15 cellular contexts compared by ENCODE assay signal in the genomic region with DNA sequence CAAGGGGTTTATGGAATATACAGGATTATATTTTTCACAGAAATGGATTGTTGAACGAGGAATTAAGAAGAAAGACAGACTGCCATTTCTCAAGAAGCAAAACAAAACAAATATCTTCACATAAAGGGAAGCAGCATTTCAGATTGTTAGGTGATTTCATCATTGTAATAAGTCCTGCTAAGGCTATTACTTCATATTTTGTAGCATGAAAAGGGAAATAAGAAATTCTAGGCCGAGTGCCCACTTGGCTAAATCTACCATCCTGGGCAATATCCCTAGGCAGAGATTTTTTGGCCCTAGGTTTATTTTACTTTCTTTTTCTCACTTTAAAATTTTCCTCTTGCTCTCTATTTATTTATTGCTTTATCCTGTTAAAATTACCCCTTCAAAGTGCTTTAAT.
DNase-seq lines count a peak whose midpoint lies in the region; ATAC-seq and TF ChIP-seq lines count a peak whose summit lies in the region.
"Had no signal": no experiment of that assay in that cellular context is flagged by ENCODE, and none has a peak within 500 bp of the region (broad histone marks: within the 10 kb centered on the region; RNA-seq: fewer than 3 reads in every experiment).

No MANE protein-coding gene starts in this region.

- no peaks in the 10 kb centered on the region for H3K9me3 ChIP-seq in parathyroid adenoma (ENCODE audit: control insufficient read depth, low read length)
- H3K9me3 ChIP-seq in HAP-1: no peaks in the 10 kb centered on the region
- H3K9me3 ChIP-seq: body of pancreas, thyroid gland had no signal

- H3K36me3 ChIP-seq in parathyroid adenoma (ENCODE audit: control insufficient read depth, insufficient read depth, low read length) (no peaks in the 10 kb centered on the region), HAP-1 (replicated peaks) (no peaks in the 10 kb centered on the region)
- H3K36me3 ChIP-seq: thyroid gland had no signal

- H3K4me1 ChIP-seq in parathyroid adenoma: peaks cover 5% of the 10 kb centered on the region
- no peaks in the 10 kb centered on the region for H3K4me1 ChIP-seq in HAP-1
- H3K4me1 ChIP-seq: thyroid gland had no signal

- TF ChIP-seq CTCF in fibroblast of the aortic adventitia (IDR thresholded peaks at IDR 0.05; ENCODE audit: insufficient read depth, low read length) (no peak), parathyroid adenoma (IDR thresholded peaks at IDR 0.05) (no peak)

- H3K9me3 Mint-ChIP-seq in T-cell: peaks cover 0 to 4% (median 2%) of the 10 kb centered on the region in 3 donors
- H3K9me3 Mint-ChIP-seq: nephron had no signal

- in situ Hi-C loops in HAP-1 (cut with MboI; ENCODE audit: low sequenced_read_pairs): no loop called here

- H3K36me3 Mint-ChIP-seq in T-cell: no peaks in the 10 kb centered on the region
- H3K36me3 Mint-ChIP-seq: activated CD8-positive, alpha-beta memory T cell treated with anti-CD3 and anti-CD28 coated beads, Interleukin-2, amount 10 ng/mL, durations not matched to agents 7 days and 5 days had no signal

- H3K79me2 ChIP-seq in parathyroid adenoma: peaks cover 6% of the 10 kb centered on the region

- H3K27ac Mint-ChIP-seq in T-cell: no peak overlapping the region
- H3K27ac Mint-ChIP-seq: activated CD8-positive, alpha-beta memory T cell treated with anti-CD3 and anti-CD28 coated beads, Interleukin-2, amount 10 ng/mL, durations not matched to agents 7 days and 5 days; nephron; T-helper 17 cell had no signal

- no peak overlapping the region for H3K4me3 ChIP-seq in fibroblast of the aortic adventitia (ENCODE audit: low read depth, low read length)
- H3K4me3 ChIP-seq in parathyroid adenoma (ENCODE audit: low read depth, low read length): no peak overlapping the region
- H3K4me3 ChIP-seq in HAP-1: no peak overlapping the region
- H3K4me3 ChIP-seq: body of pancreas, thyroid gland had no signal

- POLR2A ChIA-PET in T-cell (lab: Charles Lee): no interaction called here

- no peaks in the 10 kb centered on the region for H3K27me3 Mint-ChIP-seq in T-cell
- H3K27me3 Mint-ChIP-seq: activated CD8-positive, alpha-beta memory T cell treated with anti-CD3 and anti-CD28 coated beads, Interleukin-2, amount 10 ng/mL, durations not matched to agents 7 days and 5 days; T-helper 17 cell had no signal

- H3K4me3 Mint-ChIP-seq in T-cell: no peak overlapping the region
- H3K4me3 Mint-ChIP-seq: activated CD8-positive, alpha-beta memory T cell treated with anti-CD3 and anti-CD28 coated beads, Interleukin-2, amount 10 ng/mL, durations not matched to agents 7 days and 5 days; nephron; T-helper 17 cell had no signal

- no peak overlapping the region for H3K4me2 ChIP-seq in parathyroid adenoma (ENCODE audit: low read length)

- H3K27me3 ChIP-seq in parathyroid adenoma (ENCODE audit: control insufficient read depth, insufficient read depth, low read length) (no peaks in the 10 kb centered on the region), HAP-1 (ENCODE audit: low read depth) (no peaks in the 10 kb centered on the region)
- H3K27me3 ChIP-seq: body of pancreas, thyroid gland had no signal

- DNase-seq in GM04503 (ENCODE audit: low read depth) (peak; percentile 54), SKM-1 treated with dmso at 0.1 percent for 144 hours (lab: John Stamatoyannopoulos, UW; ENCODE audit: unreplicated experiment) (peak; percentile 41), fibroblast of the aortic adventitia (ENCODE audit: low read depth) (peak; percentile 91), T-cell (no peak), inferior parietal cortex (ENCODE audit: extremely low spot score) (no peak), HAP-1 (ENCODE audit: low spot score in 2 of 2) (no peak)
- DNase-seq: activated CD8-positive, alpha-beta memory T cell treated with anti-CD3 and anti-CD28 coated beads, Interleukin-2, amount 10 ng/mL, durations not matched to agents 7 days and 5 days; KG1; NCI-H2227 treated with DMSO at 0.1 percent for 48 hours; T-helper 17 cell had no signal

- ATAC-seq in T-cell (replicated peaks in 1 of 4): no peak
- ATAC-seq in GM21390 (IDR thresholded peaks at IDR 0.05; ENCODE audit: unreplicated experiment): no peak
- ATAC-seq: activated CD8-positive, alpha-beta memory T cell treated with anti-CD3 and anti-CD28 coated beads, Interleukin-2, amount 10 ng/mL, durations not matched to agents 7 days and 5 days; body of pancreas; T-helper 17 cell had no signal

- H3K4me1 Mint-ChIP-seq in T-cell: no peaks in the 10 kb centered on the region
- H3K4me1 Mint-ChIP-seq: activated CD8-positive, alpha-beta memory T cell treated with anti-CD3 and anti-CD28 coated beads, Interleukin-2, amount 10 ng/mL, durations not matched to agents 7 days and 5 days; nephron; T-helper 17 cell had no signal

- no peak overlapping the region for H2AFZ ChIP-seq in parathyroid adenoma

- CTCF ChIA-PET in T-cell (lab: Charles Lee): no interaction called here

- peak overlapping the region; percentile 11 for H3K27ac ChIP-seq in parathyroid adenoma

- no peak overlapping the region for H3K9ac ChIP-seq in parathyroid adenoma

Comparison
In these comparisons a context has a peak if more than half of its experiments do, and no peak if none do; other contexts are left out.
1. DNase-seq: peak in GM04503 (single experiment), SKM-1 treated with dmso at 0.1 percent for 144 hours (single experiment) and fibroblast of the aortic adventitia (single experiment); none in T-cell (0 of 34), inferior parietal cortex (single experiment) and HAP-1 (0 of 2).